Comparison of ENCODE assay signal across 12 cellular contexts in the genomic region with DNA sequence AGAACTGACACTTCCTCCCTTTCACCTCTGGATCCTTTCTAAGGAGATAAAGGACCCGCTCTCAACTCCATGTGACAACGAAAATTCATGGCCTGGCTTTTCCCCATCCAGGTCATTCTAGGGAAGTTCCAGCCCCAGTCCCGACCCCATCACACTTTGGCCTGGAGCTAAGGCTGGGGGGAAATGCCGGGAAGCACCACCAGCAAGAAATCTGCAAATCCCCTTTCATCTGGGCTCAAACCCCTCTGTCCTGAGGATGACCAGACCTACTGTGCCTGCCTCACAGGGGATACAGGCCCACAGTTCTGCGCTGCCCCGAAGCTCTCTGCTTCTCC. TPM values are rescaled to one million over a fixed set of nuclear protein-coding genes. Genes with fewer than 3 reads are reported as not detected.
DNase-seq lines count a peak whose midpoint lies in the region; ATAC-seq and TF ChIP-seq lines count a peak whose summit lies in the region.
"Had no signal": no experiment of that assay in that cellular context is flagged by ENCODE, and none has a peak within 500 bp of the region (broad histone marks: within the 10 kb centered on the region; RNA-seq: fewer than 3 reads in every experiment).

No MANE protein-coding gene starts in this region.

- H3K27me3 Mint-ChIP-seq in CD8-positive, alpha-beta memory T cell = peaks cover 63 to 78% of the 10 kb centered on the region in 2 donors
- H3K27me3 Mint-ChIP-seq in endothelial cell (ENCODE audit: unreplicated experiment) = peaks cover 47% of the 10 kb centered on the region
- H3K27me3 Mint-ChIP-seq in osteocyte (ENCODE audit: unreplicated experiment) = no peaks in the 10 kb centered on the region

- ATAC-seq in gastroesophageal sphincter = no peak

- no peak overlapping the region for H3K4me3 ChIP-seq in CD8-positive, alpha-beta memory T cell (ENCODE audit: low read length)
- H3K4me3 ChIP-seq in KMS-11 (IDR thresholded peaks at IDR 0.05; ENCODE audit: insufficient read depth, low read depth, low read length) (peak overlapping the region; percentile 57), gastroesophageal sphincter (peak overlapping the region in 1 of 2 donors; percentile 54), testis (peak overlapping the region in 1 of 2 donors; percentile 43)

- POLR2A ChIA-PET in CD8-positive, alpha-beta memory T cell (lab: Charles Lee) = no interaction called here

- no peak for TF ChIP-seq EP300 in gastroesophageal sphincter (IDR thresholded peaks at IDR 0.05)

- H3K4me1 ChIP-seq in CD8-positive, alpha-beta memory T cell (ENCODE audit: insufficient read depth, low read length) = no peaks in the 10 kb centered on the region
- H3K4me1 ChIP-seq in KMS-11 (ENCODE audit: low read depth, poor library complexity, severe bottlenecking) (no peaks in the 10 kb centered on the region), gastroesophageal sphincter (peaks cover 0 to 69% (median 24%) of the 10 kb centered on the region in 3 donors), testis (peaks cover 14% of the 10 kb centered on the region)

- WGBS in gastroesophageal sphincter (ENCODE audit: low coverage in 1 of 2), 2 donors = 83% methylated on average over 1 of the region's 6 CpGs; no CpG with 5 or more reads in 1 of the 2 donors
- 51 to 54% methylated on average over 6 of the region's 6 CpGs for WGBS in testis, 2 donors

- intact Hi-C loops in testis (cut with DNase I; ENCODE audit: low total_unique reads) = no loop called here

- peaks cover 11 to 71% (median 23%) of the 10 kb centered on the region in 3 donors for H3K4me1 Mint-ChIP-seq in CD8-positive, alpha-beta memory T cell
- peaks cover 43% of the 10 kb centered on the region for H3K4me1 Mint-ChIP-seq in endothelial cell (ENCODE audit: unreplicated experiment)
- peaks cover 61% of the 10 kb centered on the region for H3K4me1 Mint-ChIP-seq in osteocyte (ENCODE audit: unreplicated experiment)

- H3K4me2 ChIP-seq in KMS-11 = peak overlapping the region; percentile 51

- H3K9me3 Mint-ChIP-seq in CD8-positive, alpha-beta memory T cell = peaks cover 0 to 2% (median 0%) of the 10 kb centered on the region in 5 donors
- H3K9me3 Mint-ChIP-seq in endothelial cell (ENCODE audit: unreplicated experiment) (no peaks in the 10 kb centered on the region), osteocyte (ENCODE audit: unreplicated experiment) (no peaks in the 10 kb centered on the region)

- H3K36me3 Mint-ChIP-seq in CD8-positive, alpha-beta memory T cell = peaks cover 0 to 3% (median 0%) of the 10 kb centered on the region in 3 donors
- no peaks in the 10 kb centered on the region for H3K36me3 Mint-ChIP-seq in endothelial cell (ENCODE audit: low read depth, unreplicated experiment)
- peaks cover 30% of the 10 kb centered on the region for H3K36me3 Mint-ChIP-seq in osteocyte (ENCODE audit: unreplicated experiment)

- peaks cover 40% of the 10 kb centered on the region for H3K27me3 ChIP-seq in CD8-positive, alpha-beta memory T cell (ENCODE audit: insufficient read depth, low read length, poor library complexity, severe bottlenecking)
- H3K27me3 ChIP-seq in KMS-11 (ENCODE audit: insufficient read depth, low read depth) (no peaks in the 10 kb centered on the region), gastroesophageal sphincter (peaks cover 100% of the 10 kb centered on the region), testis (no peaks in the 10 kb centered on the region)

- H3K9ac ChIP-seq in KMS-11 = peak overlapping the region; percentile 73; the same call in 1 of the 2 replicates

- H3K4me3 Mint-ChIP-seq in CD8-positive, alpha-beta memory T cell = peak overlapping the region in 5 of 7 donors; percentile 33 to 68 (median 53)
- H3K4me3 Mint-ChIP-seq in endothelial cell (ENCODE audit: unreplicated experiment) = peak overlapping the region; percentile 54
- peak overlapping the region; percentile 96 for H3K4me3 Mint-ChIP-seq in osteocyte (ENCODE audit: unreplicated experiment)

- no peak overlapping the region; the same call in 1 of the 2 replicates for H2AFZ ChIP-seq in KMS-11 (ENCODE audit: low read depth)

- DNase-seq in CD8-positive, alpha-beta memory T cell = no peak
- DNase-seq in endothelial cell (ENCODE audit: low spot score) = no peak
- no peak for DNase-seq in osteocyte (ENCODE audit: extremely low spot score, unreplicated experiment)
- no peak for DNase-seq in cerebellum (ENCODE audit: low spot score)
- no peak for DNase-seq in MV-4-11 (lab: John Stamatoyannopoulos, UW)
- DNase-seq in testis = no peak
- DNase-seq: activated CD4-positive, alpha-beta T cell treated with anti-CD3 and anti-CD28 coated beads, Interleukin-2, amount 50 U/mL, for 1 hour; COR-L47; NCI-H1048; stimulated activated naive CD4-positive, alpha-beta T cell had no signal

- no peaks in the 10 kb centered on the region for H3K36me3 ChIP-seq in CD8-positive, alpha-beta memory T cell (ENCODE audit: insufficient read depth, low read length)
- no peaks in the 10 kb centered on the region for H3K36me3 ChIP-seq in KMS-11 (ENCODE audit: insufficient read depth)
- H3K36me3 ChIP-seq in gastroesophageal sphincter = no peaks in the 10 kb centered on the region
- H3K36me3 ChIP-seq in testis (ENCODE audit: low read depth, missing control alignments) = no peaks in the 10 kb centered on the region

- H3K27ac Mint-ChIP-seq in CD8-positive, alpha-beta memory T cell = peak overlapping the region in 1 of 8 donors; percentile 34
- H3K27ac Mint-ChIP-seq in endothelial cell (ENCODE audit: unreplicated experiment) (peak overlapping the region; percentile 66), osteocyte (ENCODE audit: unreplicated experiment) (peak overlapping the region; percentile 89)

- TF ChIP-seq CTCF in KMS-11 (conservative IDR thresholded peaks at IDR 0.05; ENCODE audit: low read depth, low read length) = no peak
- TF ChIP-seq CTCF in endothelial cell (IDR thresholded peaks at IDR 0.05; ENCODE audit: unreplicated experiment) = no peak
- TF ChIP-seq CTCF in osteocyte (IDR thresholded peaks at IDR 0.05) = no peak
- no peak for TF ChIP-seq CTCF in gastroesophageal sphincter (IDR thresholded peaks at IDR 0.05)
- no peak for TF ChIP-seq CTCF in testis (IDR thresholded peaks at IDR 0.05)

- peaks cover 15% of the 10 kb centered on the region; the same call in 1 of the 2 replicates for H3K79me2 ChIP-seq in KMS-11 (ENCODE audit: insufficient read depth, low read depth)

- no peak overlapping the region for H3K27ac ChIP-seq in CD8-positive, alpha-beta memory T cell (ENCODE audit: low read depth, low read length)
- H3K27ac ChIP-seq in KMS-11 = no peak overlapping the region
- no peak overlapping the region for H3K27ac ChIP-seq in gastroesophageal sphincter
- no peak overlapping the region for H3K27ac ChIP-seq in testis

- TF ChIP-seq POLR2A in gastroesophageal sphincter (IDR thresholded peaks at IDR 0.05) (no peak), testis (IDR thresholded peaks at IDR 0.05) (no peak)

- H4K20me1 ChIP-seq in KMS-11 (ENCODE audit: insufficient read depth) = no peaks in the 10 kb centered on the region

- H3K9me3 ChIP-seq in CD8-positive, alpha-beta memory T cell (ENCODE audit: low read length) = no peaks in the 10 kb centered on the region
- H3K9me3 ChIP-seq in gastroesophageal sphincter = no peaks in the 10 kb centered on the region
- H3K9me3 ChIP-seq in testis = no peaks in the 10 kb centered on the region

- CTCF ChIA-PET in CD8-positive, alpha-beta memory T cell (lab: Charles Lee) = interaction anchor here (1.7 kb wide), 1 partner anchor 26 kb away, joined by 4 read pairs; no protein-coding TSS in a partner anchor

RNA-seq across cellular contexts. Expression of gene SIX2, which starts 1.3 kb away (rescaled TPM):
- total RNA-seq in CD8-positive, alpha-beta memory T cell = under 1 TPM in 1 of 2 experiments, not detected in 1; 0.09 TPM
- not detected for polyA plus RNA-seq in CD8-positive, alpha-beta memory T cell
- 2.0 TPM for total RNA-seq in endothelial cell (ENCODE audit: unreplicated experiment)
- 42.8 and 45.9 TPM in 2 replicates for total RNA-seq in osteocyte
- 0.45 TPM for total RNA-seq in cerebellum
- total RNA-seq in gastroesophageal sphincter = 1 to 10 TPM in 3 of 4 donors, not detected in 1; 1.2 to 1.7 (median 1.5) TPM
- total RNA-seq in testis = 1 to 10 TPM; 1.1 to 3.2 TPM
- polyA plus RNA-seq in testis (ENCODE audit: insufficient read depth, low read depth, low replicate concordance) = 1.1 TPM

Comparison
In these comparisons a context has a peak if more than half of its experiments do, and no peak if none do; other contexts are left out.
1. RNA of gene SIX2, which starts 1.3 kb away (total RNA-seq): 42.8 to 45.9 TPM in osteocyte; 1.1 to 3.2 TPM in testis, 2.0 TPM in endothelial cell (single experiment), 1.2 to 1.7 TPM in gastroesophageal sphincter, 0.45 TPM in cerebellum (single experiment) and 0.09 TPM in CD8-positive, alpha-beta memory T cell; every median in the first group is over 10 times any median in the second.
2. Peak in every context shown above with its lines, with median percentiles within 50 percentile points of each other: H3K4me3 Mint-ChIP-seq.